ENCODE assay signal across 9 cellular contexts in genomic region chr1:171081220-171081993, GRCh38. TPM values are rescaled to one million over a fixed set of nuclear protein-coding genes. Genes with fewer than 3 reads are reported as not detected.
A peak's percentile ranks its signal among the peaks of the same experiment; 100 is the strongest.
DNase-seq lines count a peak whose midpoint lies in the region; ATAC-seq and TF ChIP-seq lines count a peak whose summit lies in the region.
"Had no signal": no experiment of that assay in that cellular context is flagged by ENCODE, and none has a peak within 500 bp of the region (broad histone marks: within the 10 kb centered on the region; RNA-seq: fewer than 3 reads in every experiment).

No MANE protein-coding gene starts in this region.

- no peaks in the 10 kb centered on the region for H3K79me2 ChIP-seq in OCI-LY7 (ENCODE audit: insufficient read depth, low read depth, low read length)

- TF ChIP-seq CTCF in GM06990 (IDR thresholded peaks at IDR 0.05; ENCODE audit: insufficient read depth, low read length, poor library complexity, severe bottlenecking) (peak; percentile 26), OCI-LY7 (conservative IDR thresholded peaks at IDR 0.05; ENCODE audit: low read length) (peak; percentile 78), esophagus muscularis mucosa (IDR thresholded peaks at IDR 0.05) (peak; percentile 38 to 55 (median 54)), BE2C (IDR thresholded peaks at IDR 0.05; ENCODE audit: low read depth, low read length) (no peak)

- H3K27ac ChIP-seq in OCI-LY7 (ENCODE audit: low read depth, low read length, poor library complexity, severe bottlenecking) (no peak overlapping the region), esophagus muscularis mucosa (replicated peaks in 1 of 4) (peak overlapping the region; percentile 40 to 63 (median 46))

- DNase-seq in GM06990 (ENCODE audit: extremely low read depth, insufficient read length) (no peak), OCI-LY7 (ENCODE audit: low spot score) (peak; percentile 36), esophagus muscularis mucosa (ENCODE audit: extremely low spot score) (no peak), pons (ENCODE audit: low spot score) (peak; percentile 52), BE2C (no peak)
- no peak for DNase-seq in stimulated activated CD4-positive, alpha-beta T cell treated with anti-CD3 and anti-CD28 coated beads, Interleukin-1b, Interleukin-23, amount 100 ng/mL, for 48 hours
- no peak for DNase-seq in activated T-cell treated with anti-CD3 and anti-CD28 coated beads, Interleukin-2, amount 50 U/mL, for 24 hours

- H3K9me2 ChIP-seq in OCI-LY7 (ENCODE audit: insufficient read depth, low read length) = no peaks in the 10 kb centered on the region

- no peak overlapping the region for H3K27ac Mint-ChIP-seq in activated T-cell treated with anti-CD3 and anti-CD28 coated beads, Interleukin-2, amount 50 U/mL, for 24 hours
- H3K27ac Mint-ChIP-seq: IgD-negative memory B cell had no signal

- H3K27me3 Mint-ChIP-seq in activated T-cell treated with anti-CD3 and anti-CD28 coated beads, Interleukin-2, amount 50 U/mL, for 24 hours = peaks cover 15% of the 10 kb centered on the region
- H3K27me3 Mint-ChIP-seq: IgD-negative memory B cell had no signal

- H2AFZ ChIP-seq in OCI-LY7 (ENCODE audit: low read length) = no peak overlapping the region

- H3K36me3 ChIP-seq in GM06990 (ENCODE audit: control insufficient read depth, insufficient read depth, low read length) = no peaks in the 10 kb centered on the region
- no peaks in the 10 kb centered on the region for H3K36me3 ChIP-seq in OCI-LY7 (ENCODE audit: insufficient read depth, low read length)
- H3K36me3 ChIP-seq in esophagus muscularis mucosa = no peaks in the 10 kb centered on the region
- H3K36me3 ChIP-seq in BE2C = no peaks in the 10 kb centered on the region

- no TSS peak for BruUV-seq in OCI-LY7 (replicated peaks; lab: Mats Ljungman, UMichigan)

- H3K4me1 ChIP-seq in OCI-LY7 (ENCODE audit: insufficient read depth, low read length, poor library complexity, severe bottlenecking) (no peaks in the 10 kb centered on the region), esophagus muscularis mucosa (peaks cover 9 to 14% (median 11%) of the 10 kb centered on the region in 4 donors), BE2C (no peaks in the 10 kb centered on the region)

- H3K4me3 Mint-ChIP-seq in activated T-cell treated with anti-CD3 and anti-CD28 coated beads, Interleukin-2, amount 50 U/mL, for 24 hours = no peak overlapping the region
- H3K4me3 Mint-ChIP-seq: IgD-negative memory B cell had no signal

- no peak for TF ChIP-seq EP300 in esophagus muscularis mucosa (IDR thresholded peaks at IDR 0.05)

- CTCF ChIA-PET in OCI-LY7 (lab: Charles Lee; ENCODE audit: unreplicated experiment) = interaction anchor here (1.1 to 2.1 kb wide), 3 partner anchors 9 to 232 kb away, joined by 3 to 19 read pairs (median 4); partner anchors contain the start of genes FMO3 and FMO4

- no peaks in the 10 kb centered on the region for H3K9me3 Mint-ChIP-seq in activated T-cell treated with anti-CD3 and anti-CD28 coated beads, Interleukin-2, amount 50 U/mL, for 24 hours

- H3K27me3 ChIP-seq in GM06990 (replicated peaks; ENCODE audit: control insufficient read depth, insufficient read depth, low read length) (peaks cover 1% of the 10 kb centered on the region), esophagus muscularis mucosa (no peaks in the 10 kb centered on the region), BE2C (no peaks in the 10 kb centered on the region)

- H3K4me1 Mint-ChIP-seq in activated T-cell treated with anti-CD3 and anti-CD28 coated beads, Interleukin-2, amount 50 U/mL, for 24 hours (ENCODE audit: low read depth) = no peaks in the 10 kb centered on the region
- H3K4me1 Mint-ChIP-seq: IgD-negative memory B cell had no signal

- H3K4me3 ChIP-seq in GM06990 (replicated peaks; ENCODE audit: low read depth, low read length) (no peak overlapping the region), OCI-LY7 (ENCODE audit: low read depth, low read length, poor library complexity, severe bottlenecking) (no peak overlapping the region), esophagus muscularis mucosa (no peak overlapping the region), BE2C (ENCODE audit: low read depth, low read length) (no peak overlapping the region)

- TF ChIP-seq POLR2A in esophagus muscularis mucosa (IDR thresholded peaks at IDR 0.05; ENCODE audit: low read depth) = no peak

- no peaks in the 10 kb centered on the region for H3K36me3 Mint-ChIP-seq in activated T-cell treated with anti-CD3 and anti-CD28 coated beads, Interleukin-2, amount 50 U/mL, for 24 hours (ENCODE audit: low read depth)
- H3K36me3 Mint-ChIP-seq: IgD-negative memory B cell had no signal

- no peak overlapping the region for H3K4me2 ChIP-seq in OCI-LY7 (ENCODE audit: low read length)

- POLR2A ChIA-PET in OCI-LY7 (lab: Charles Lee) = interaction anchor here (0.6 to 2.1 kb wide), 3 partner anchors 10 to 232 kb away, joined by 3 to 5 read pairs (median 3); partner anchors contain the start of gene FMO4

- H3K9me3 ChIP-seq in OCI-LY7 (ENCODE audit: low read length) (no peaks in the 10 kb centered on the region), esophagus muscularis mucosa (no peaks in the 10 kb centered on the region), BE2C (no peaks in the 10 kb centered on the region)

- H4K20me1 ChIP-seq in OCI-LY7 (ENCODE audit: insufficient read depth, low read length) = no peaks in the 10 kb centered on the region

- intact Hi-C loops in OCI-LY7 (cut with micrococcal nuclease; ENCODE audit: unreplicated experiment) (loop anchor here (1.0 to 5.0 kb wide), 3 partner anchors 107 to 233 kb away; partner anchors contain the start of gene FMO4), esophagus muscularis mucosa (cut with DNase I) (loop anchor here (2.0 to 10.0 kb wide), 3 partner anchors 106 to 233 kb away; partner anchors contain the start of genes FMO2 and FMO4)

- ATAC-seq in GM21737 (IDR thresholded peaks at IDR 0.05; ENCODE audit: unreplicated experiment) = no peak

- WGBS in esophagus muscularis mucosa = 55% methylated on average over 4 of the region's 4 CpGs

RNA-seq across cellular contexts. Expression of gene FMO3, which starts 9.3 kb away (rescaled TPM):
- total RNA-seq in OCI-LY7 (2014; rRNA removed; shearing (Covaris generic)) = not detected in 2 replicates
- total RNA-seq in OCI-LY7 (2022) (not detected in 2 replicates), esophagus muscularis mucosa (1 to 10 TPM; 2.9 to 6.3 (median 5.8) TPM)
- not detected for polyA plus RNA-seq in BE2C (2012; ENCODE audit: insufficient read depth, insufficient read length, low read depth)
- polyA plus RNA-seq: IgD-negative memory B cell had no signal

Comparison
In these comparisons a context has a peak if more than half of its experiments do, and no peak if none do; other contexts are left out.
1. DNase-seq: peak in OCI-LY7 (single experiment) and pons (single experiment); none in GM06990 (single experiment), esophagus muscularis mucosa (single experiment), stimulated activated CD4-positive, alpha-beta T cell treated with anti-CD3 and anti-CD28 coated beads, Interleukin-1b, Interleukin-23, amount 100 ng/mL, for 48 hours (single experiment), BE2C (single experiment) and activated T-cell treated with anti-CD3 and anti-CD28 coated beads, Interleukin-2, amount 50 U/mL, for 24 hours (single experiment).